1 cellular context compared by ENCODE assay signal in genomic region chr3:98540346-98540745, GRCh38.
TF ChIP-seq lines count a peak whose summit lies in the region.

No MANE protein-coding gene starts in this region.

TF ChIP-seq in GM12878, 131 proteins besides CTCF, POLR2A, EP300 and RAD21 (continued from another document and continues in another):
- no peak for TF ChIP-seq HSF1 (IDR thresholded peaks at IDR 0.05; ENCODE audit: low read depth, low read length)
- peak; percentile 80 for TF ChIP-seq ZNF384 (IDR thresholded peaks at IDR 0.05; ENCODE audit: borderline replicate concordance, low read depth, low read length)
- TF ChIP-seq BCLAF1 (IDR thresholded peaks at IDR 0.05): no peak
- TF ChIP-seq CHD2 (IDR thresholded peaks at IDR 0.05; ENCODE audit: borderline replicate concordance, low read depth, low read length): peak; percentile 63; the same call in 1 of the 2 replicates
- TF ChIP-seq E2F4 (IDR thresholded peaks at IDR 0.05; ENCODE audit: low read depth, low read length): no peak
- no peak for TF ChIP-seq E4F1 (IDR thresholded peaks at IDR 0.05; ENCODE audit: borderline replicate concordance, partially characterized antibody)
- TF ChIP-seq ELK1 (IDR thresholded peaks at IDR 0.05; ENCODE audit: low read depth, low read length): no peak
- TF ChIP-seq SPI1 (IDR thresholded peaks at IDR 0.05; ENCODE audit: borderline replicate concordance, insufficient read depth, low read depth, low read length): peak; percentile 85
- TF ChIP-seq SIX5 (IDR thresholded peaks at IDR 0.05; ENCODE audit: low read depth, low read length, severe bottlenecking): no peak
- peak; percentile 82 for TF ChIP-seq NBN (IDR thresholded peaks at IDR 0.05)
- no peak for TF ChIP-seq WRNIP1 (IDR thresholded peaks at IDR 0.05; ENCODE audit: borderline replicate concordance, low read depth, low read length)
- TF ChIP-seq TCF3 (IDR thresholded peaks at IDR 0.05; ENCODE audit: borderline replicate concordance, insufficient read depth, low read depth, low read length): 0 out of 2 replicates have a peak, but pooled peaks have one; percentile 47
- TF ChIP-seq EZH2 (IDR thresholded peaks at IDR 0.05; ENCODE audit: borderline replicate concordance, control insufficient read depth, low read depth, low read length): no peak
- no peak for TF ChIP-seq ZBTB4 (CRISPR knock-in tag; IDR thresholded peaks at IDR 0.05)
- peak; percentile 93 for TF ChIP-seq BCL11A (IDR thresholded peaks at IDR 0.05; ENCODE audit: low read depth, low read length)
- TF ChIP-seq SMARCA5 (IDR thresholded peaks at IDR 0.05): no peak
- no peak for TF ChIP-seq SIN3A (IDR thresholded peaks at IDR 0.05; ENCODE audit: low read depth, low read length)
- TF ChIP-seq SRF (IDR thresholded peaks at IDR 0.05; ENCODE audit: low read depth in 2 of 2, low read length in 2 of 2): no peak
- TF ChIP-seq NR2C1 (IDR thresholded peaks at IDR 0.05): no peak
- TF ChIP-seq ZZZ3 (IDR thresholded peaks at IDR 0.05; ENCODE audit: control insufficient read depth, insufficient read length, low read depth): no peak
- TF ChIP-seq RBBP5 (conservative IDR thresholded peaks at IDR 0.05): no peak
- peak; percentile 95 for TF ChIP-seq DPF2 (IDR thresholded peaks at IDR 0.05)
- peak; percentile 41 for TF ChIP-seq PKNOX1 (IDR thresholded peaks at IDR 0.05)
- peak; percentile 69; the same call in 1 of the 2 replicates for TF ChIP-seq RELB (IDR thresholded peaks at IDR 0.05; ENCODE audit: low read depth)
- no peak for TF ChIP-seq BCL3 (IDR thresholded peaks at IDR 0.05; ENCODE audit: borderline replicate concordance, insufficient read depth, low read depth, low read length, poor library complexity, severe bottlenecking)
- TF ChIP-seq RB1 (IDR thresholded peaks at IDR 0.05; ENCODE audit: borderline replicate concordance): no peak
- TF ChIP-seq STAT3 (IDR thresholded peaks at IDR 0.05; ENCODE audit: low read depth, low read length): no peak
- TF ChIP-seq ZNF274 (IDR thresholded peaks at IDR 0.05; ENCODE audit: insufficient read depth, insufficient read length): no peak
- TF ChIP-seq POU2F2 (IDR thresholded peaks at IDR 0.05; ENCODE audit: borderline replicate concordance, low read depth, low read length): peak; percentile 83; the same call in 2 of the 3 replicates
- TF ChIP-seq SMAD5 (IDR thresholded peaks at IDR 0.05; ENCODE audit: low read depth): no peak
- no peak for TF ChIP-seq CBX3 (IDR thresholded peaks at IDR 0.05; ENCODE audit: borderline replicate concordance, low read depth)
- TF ChIP-seq BRCA1 (IDR thresholded peaks at IDR 0.05; ENCODE audit: low read depth, low read length): no peak
- peak; percentile 86 for TF ChIP-seq NFIC (IDR thresholded peaks at IDR 0.05; ENCODE audit: low read depth, low read length)
- no peak for TF ChIP-seq ZBTB11 (CRISPR knock-in tag; IDR thresholded peaks at IDR 0.05)
- peak; percentile 82 for TF ChIP-seq JUNB (IDR thresholded peaks at IDR 0.05)
- no peak for TF ChIP-seq PAX8 (IDR thresholded peaks at IDR 0.05)
- TF ChIP-seq ZNF24 (IDR thresholded peaks at IDR 0.05): peak; percentile 88
